8 cellular contexts compared by ENCODE assay signal in genomic region chr15:43589779-43590466, GRCh38. TPM values are rescaled to one million over a fixed set of nuclear protein-coding genes. Genes with fewer than 3 reads are reported as not detected.
DNase-seq lines count a peak whose midpoint lies in the region; ATAC-seq, FAIRE-seq and TF ChIP-seq lines count a peak whose summit lies in the region.
"Not testable (repeated sequence)": the region's sequence is repeated elsewhere in the genome, so short reads cannot be mapped to it uniquely, and the experiment has no call there.

PPIP5K1 (minus strand) TSS chr15:43590208; CDS start chr15:43584504, 5,704 bp downstream.

- not testable (repeated sequence) for H3K4me1 ChIP-seq in small intestine (ENCODE audit: control insufficient read depth in 2 of 2, insufficient read depth in 1 of 2, low read depth in 1 of 2, low read length in 1 of 2)

- intact Hi-C loops in CD4-positive, alpha-beta T cell (cut with DNase I, micrococcal nuclease); activated B cell treated with CpG ODN at 0.5 μM for 24 hours (cut with micrococcal nuclease): not testable (repeated sequence)

- POLR2A ChIA-PET in CD4-positive, alpha-beta T cell (lab: Charles Lee); activated B cell treated with CpG ODN at 0.5 μM for 24 hours (lab: Charles Lee): not testable (repeated sequence)

- ATAC-seq in CD4-positive, alpha-beta T cell (ENCODE audit: poor library complexity), result peak; percentile 97
- ATAC-seq in GM19351 (IDR thresholded peaks at IDR 0.05; ENCODE audit: unreplicated experiment) (peak; percentile 97), HG02642 (IDR thresholded peaks at IDR 0.05; ENCODE audit: poor library complexity, unreplicated experiment) (peak; percentile 92), HG03457 (IDR thresholded peaks at IDR 0.05; ENCODE audit: unreplicated experiment) (peak; percentile 79), activated B cell treated with CpG ODN at 0.5 μM for 24 hours (ENCODE audit: low read depth) (peak; percentile 96), left lobe of liver (peak; percentile 99)

- WGBS in small intestine, 3 donors, result no CpG with 5 or more reads among the region's 54 CpGs

- H3K27me3 Mint-ChIP-seq in CD4-positive, alpha-beta T cell; activated B cell treated with CpG ODN at 0.5 μM for 24 hours: not testable (repeated sequence)

- not testable (repeated sequence) for H3K36me3 Mint-ChIP-seq in CD4-positive, alpha-beta T cell (ENCODE audit: low read depth); activated B cell treated with CpG ODN at 0.5 μM for 24 hours (ENCODE audit: low read depth)

- not testable (repeated sequence) for TF ChIP-seq CTCF in CD4-positive, alpha-beta T cell (IDR thresholded peaks at IDR 0.05); activated B cell treated with CpG ODN at 0.5 μM for 24 hours (IDR thresholded peaks at IDR 0.05)

- not testable (repeated sequence) for H3K27ac ChIP-seq in CD4-positive, alpha-beta T cell (ENCODE audit: low read depth, low read length); small intestine (ENCODE audit: low read depth in 1 of 2, low read length in 1 of 2)

- not testable (repeated sequence) for H3K4me1 Mint-ChIP-seq in CD4-positive, alpha-beta T cell (ENCODE audit: low read depth); activated B cell treated with CpG ODN at 0.5 μM for 24 hours

- FAIRE-seq in small intestine (lab: Jason Lieb, UNC), result not testable (repeated sequence)

- not testable (repeated sequence) for H3K4me3 ChIP-seq in small intestine (ENCODE audit: low read depth in 1 of 2, low read length in 2 of 2)

- H3K36me3 ChIP-seq in small intestine (ENCODE audit: control insufficient read depth in 2 of 2, insufficient read depth in 2 of 2, low read length in 2 of 2), result not testable (repeated sequence)

- CTCF ChIA-PET in CD4-positive, alpha-beta T cell (lab: Charles Lee); activated B cell treated with CpG ODN at 0.5 μM for 24 hours (lab: Charles Lee): not testable (repeated sequence)

- H3K9me3 ChIP-seq in CD4-positive, alpha-beta T cell (ENCODE audit: control insufficient read depth, low read length); small intestine (ENCODE audit: control insufficient read depth, low read depth): not testable (repeated sequence)

- H3K4me3 Mint-ChIP-seq in CD4-positive, alpha-beta T cell; activated B cell treated with CpG ODN at 0.5 μM for 24 hours: not testable (repeated sequence)

- H3K27ac Mint-ChIP-seq in CD4-positive, alpha-beta T cell; activated B cell treated with CpG ODN at 0.5 μM for 24 hours: not testable (repeated sequence)

- not testable (repeated sequence) for H3K27me3 ChIP-seq in CD4-positive, alpha-beta T cell (ENCODE audit: control insufficient read depth, insufficient read depth, low read length); small intestine (ENCODE audit: control insufficient read depth in 2 of 2, insufficient read depth in 2 of 2, low read length in 2 of 2)

- not testable (repeated sequence) for DNase-seq in CD4-positive, alpha-beta T cell; activated B cell treated with CpG ODN at 0.5 μM for 24 hours; dermis microvascular lymphatic vessel endothelial cell (ENCODE audit: low read depth in 2 of 2); left lobe of liver (ENCODE audit: low spot score); small intestine

- H3K9me3 Mint-ChIP-seq in CD4-positive, alpha-beta T cell; activated B cell treated with CpG ODN at 0.5 μM for 24 hours: not testable (repeated sequence)

RNA-seq across cellular contexts. Expression of gene PPIP5K1, which starts in this region (rescaled TPM):
- 10 to 100 TPM; 16.9 to 23.8 TPM for total RNA-seq in CD4-positive, alpha-beta T cell
- total RNA-seq in activated B cell treated with CpG ODN at 0.5 μM for 24 hours (61.7 and 71.0 TPM in 2 replicates), dermis microvascular lymphatic vessel endothelial cell (11.6 and 23.8 TPM in 2 replicates), left lobe of liver (20.6 TPM)
- polyA plus RNA-seq in small intestine, result 10 to 100 TPM; 15.5 to 64.6 (median 61.3) TPM
